17 cellular contexts compared by ENCODE assay signal in the genomic region with DNA sequence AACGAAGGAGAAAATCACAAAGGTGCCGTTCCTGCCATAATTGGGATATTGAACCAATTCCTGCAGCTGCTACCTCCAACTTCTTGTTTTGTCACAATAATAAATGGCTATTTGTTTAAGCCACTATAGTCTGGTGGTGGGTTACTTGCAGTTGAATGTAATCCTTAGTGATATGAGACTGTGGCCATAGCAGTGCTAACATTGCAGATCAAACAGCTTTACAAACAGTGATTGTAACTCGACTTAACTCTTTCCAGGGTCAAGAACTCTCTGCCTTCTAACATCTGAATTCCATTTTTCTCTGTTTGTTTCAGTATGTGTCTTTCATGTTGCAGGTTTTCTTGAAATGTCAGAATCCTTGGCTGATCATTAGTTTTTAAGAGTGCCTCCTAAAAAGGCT. TPM values are rescaled to one million over a fixed set of nuclear protein-coding genes. Genes with fewer than 3 reads are reported as not detected.
DNase-seq lines count a peak whose midpoint lies in the region; ATAC-seq, FAIRE-seq and TF ChIP-seq lines count a peak whose summit lies in the region.
"Had no signal": no experiment of that assay in that cellular context is flagged by ENCODE, and none has a peak within 500 bp of the region (broad histone marks: within the 10 kb centered on the region; RNA-seq: fewer than 3 reads in every experiment).

No MANE protein-coding gene starts in this region.

- BruUV-seq in K562 (replicated peaks; lab: Mats Ljungman, UMichigan) = no TSS peak

- H3K27ac ChIP-seq in KOPT-K1 (ENCODE audit: low read depth, low read length, poor library complexity, severe bottlenecking) = peak overlapping the region; percentile 98
- H3K27ac ChIP-seq in K562 (ENCODE audit: extremely low read depth, low read depth, low read length) = no peak overlapping the region
- H3K27ac ChIP-seq: A549, GM23248 had no signal

- H3K4me1 ChIP-seq in K562 (replicated peaks in 1 of 2; ENCODE audit: control insufficient read depth in 2 of 2, insufficient read depth in 2 of 2, low read length in 2 of 2) = peaks cover 0 to 19% of the 10 kb centered on the region in 2 experiments; a peak in 3 of 5 replicates
- H3K4me1 ChIP-seq: A549, BE2C had no signal

- no peak overlapping the region for H3K4me2 ChIP-seq in K562 (ENCODE audit: insufficient read depth, low read length)
- H3K4me2 ChIP-seq: A549 had no signal

- H4K20me1 ChIP-seq in K562 (replicated peaks; ENCODE audit: control insufficient read depth, insufficient read depth, low read length) = no peaks in the 10 kb centered on the region

- no peak for TF ChIP-seq POLR2A in K562 (conservative IDR thresholded peaks at IDR 0.05)

- H3K9me3 ChIP-seq in KOPT-K1 (ENCODE audit: insufficient read depth, low read length, poor library complexity, severe bottlenecking) (peaks cover 6% of the 10 kb centered on the region), K562 (replicated peaks; ENCODE audit: control insufficient read depth, insufficient read depth, low read depth, low read length) (no peaks in the 10 kb centered on the region)
- H3K9me3 ChIP-seq: A549, BE2C had no signal

- no peak for TF ChIP-seq EP300 in K562 (IDR thresholded peaks at IDR 0.05; ENCODE audit: low read length)

- TF ChIP-seq CTCF in K562 (IDR thresholded peaks at IDR 0.05 in 2 of 3, conservative IDR thresholded peaks at IDR 0.05 in 1 of 3; ENCODE audit: insufficient read depth in 2 of 3, low read depth in 1 of 3, low read length in 3 of 3) = no peak

- H3K27me3 ChIP-seq in K562 (ENCODE audit: control insufficient read depth in 2 of 2, insufficient read depth in 2 of 2, low read length in 2 of 2) = no peaks in the 10 kb centered on the region
- H3K27me3 ChIP-seq: BE2C had no signal

- CTCF ChIA-PET in K562 (lab: Yijun Ruan, JAX; ENCODE audit: low intra/inter-chr PET ratio) = no interaction called here

- WGBS in K562 (ENCODE audit: insufficient coverage, low coverage, missing lambda C conversion rate) = 45% methylated on average over 3 of the region's 3 CpGs

- in situ Hi-C loops in K562 (cut with MboI) = no loop called here

- no peak for TF ChIP-seq RAD21 in K562 (CRISPR knock-in tag; conservative IDR thresholded peaks at IDR 0.05 in 1 of 2, IDR thresholded peaks at IDR 0.05 in 1 of 2)

- ATAC-seq in K562 (peak; percentile 9; the same call in 1 of the 3 replicates), GM21381 (IDR thresholded peaks at IDR 0.05; ENCODE audit: unreplicated experiment) (no peak), HG03159 (IDR thresholded peaks at IDR 0.05; ENCODE audit: unreplicated experiment) (no peak)
- ATAC-seq: A549; CD8-positive, alpha-beta T cell; HCT116 had no signal

- no peak overlapping the region for H3K9ac ChIP-seq in K562 (ENCODE audit: insufficient read depth in 1 of 2, low read depth in 2 of 2, low read length in 2 of 2)
- H3K9ac ChIP-seq: GM23248 had no signal

- intact Hi-C loops in K562 (cut with micrococcal nuclease) = no loop called here

- H3K36me3 ChIP-seq in KOPT-K1 (ENCODE audit: insufficient read depth, low read length) (no peaks in the 10 kb centered on the region), K562 (ENCODE audit: control insufficient read depth, insufficient read depth, low read length) (no peaks in the 10 kb centered on the region)
- H3K36me3 ChIP-seq: BE2C had no signal

- peak; percentile 16 for DNase-seq in NCI-H146 treated with DMSO at 0.1 percent for 48 hours (lab: John Stamatoyannopoulos, UW; ENCODE audit: unreplicated experiment)
- DNase-seq in K562 (ENCODE audit: extremely low read depth in 1 of 4, low spot score in 3 of 4) = no peak
- no peak for DNase-seq in urothelium cell line (ENCODE audit: low spot score)
- DNase-seq in NCI-H1417 treated with DMSO at 0.1 percent for 48 hours (lab: John Stamatoyannopoulos, UW) = no peak
- DNase-seq: BE2C; CD8-positive, alpha-beta T cell; COR-L47; GF-D8; GM23248 had no signal

- POLR2A ChIA-PET in K562 (lab: Yijun Ruan, JAX) = interaction anchor here (0.9 to 2.0 kb wide), 3 partner anchors 10 to 124 kb away, joined by 4 to 6 read pairs (median 5); a partner anchor contains a TSS

- no peaks in the 10 kb centered on the region for H3K79me2 ChIP-seq in K562 (ENCODE audit: control insufficient read depth, insufficient read depth, low read length)

- no peaks in the 10 kb centered on the region for H3K9me1 ChIP-seq in K562 (ENCODE audit: control insufficient read depth, insufficient read depth, low read length)

- H3K4me3 ChIP-seq in K562 = no peak overlapping the region
- H3K4me3 ChIP-seq: A549, GM23248 had no signal

- H2AFZ ChIP-seq in K562 (ENCODE audit: low read depth, low read length) = peak overlapping the region; percentile 19; the same call in 1 of the 2 replicates
- H2AFZ ChIP-seq: GM23248 had no signal

- no peak for FAIRE-seq in K562 (lab: Jason Lieb, UNC)
- FAIRE-seq in urothelium cell line (lab: Jason Lieb, UNC) = peak; percentile 37
- FAIRE-seq: A549, GM19239, H54 had no signal

TF ChIP-seq in K562, 482 proteins besides CTCF, POLR2A, EP300 and RAD21 (continues in another document):
- TF ChIP-seq, protein P1, sequence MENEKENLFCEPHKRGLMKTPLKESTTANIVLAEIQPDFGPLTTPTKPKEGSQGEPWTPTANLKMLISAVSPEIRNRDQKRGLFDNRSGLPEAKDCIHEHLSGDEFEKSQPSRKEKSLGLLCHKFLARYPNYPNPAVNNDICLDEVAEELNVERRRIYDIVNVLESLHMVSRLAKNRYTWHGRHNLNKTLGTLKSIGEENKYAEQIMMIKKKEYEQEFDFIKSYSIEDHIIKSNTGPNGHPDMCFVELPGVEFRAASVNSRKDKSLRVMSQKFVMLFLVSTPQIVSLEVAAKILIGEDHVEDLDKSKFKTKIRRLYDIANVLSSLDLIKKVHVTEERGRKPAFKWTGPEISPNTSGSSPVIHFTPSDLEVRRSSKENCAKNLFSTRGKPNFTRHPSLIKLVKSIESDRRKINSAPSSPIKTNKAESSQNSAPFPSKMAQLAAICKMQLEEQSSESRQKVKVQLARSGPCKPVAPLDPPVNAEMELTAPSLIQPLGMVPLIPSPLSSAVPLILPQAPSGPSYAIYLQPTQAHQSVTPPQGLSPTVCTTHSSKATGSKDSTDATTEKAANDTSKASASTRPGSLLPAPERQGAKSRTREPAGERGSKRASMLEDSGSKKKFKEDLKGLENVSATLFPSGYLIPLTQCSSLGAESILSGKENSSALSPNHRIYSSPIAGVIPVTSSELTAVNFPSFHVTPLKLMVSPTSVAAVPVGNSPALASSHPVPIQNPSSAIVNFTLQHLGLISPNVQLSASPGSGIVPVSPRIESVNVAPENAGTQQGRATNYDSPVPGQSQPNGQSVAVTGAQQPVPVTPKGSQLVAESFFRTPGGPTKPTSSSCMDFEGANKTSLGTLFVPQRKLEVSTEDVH (IDR thresholded peaks at IDR 0.05; ENCODE audit: low read depth, partially characterized antibody) = no peak
- TF ChIP-seq ARNT (IDR thresholded peaks at IDR 0.05) = no peak

RNA-seq across cellular contexts. Expression of a gene that starts 24.7 kb away (rescaled TPM):
- 95.1 and 247 TPM in 2 replicates for total RNA-seq in K562 (2011; cell fraction: chromatin; rRNA removed; ENCODE audit: low replicate concordance)
- total RNA-seq in K562 (2011; cell fraction: nucleolus; rRNA removed) = 40.4 and 52.4 TPM in 2 replicates
- 85.7 and 116 TPM in 2 replicates for total RNA-seq in K562 (2011; cell fraction: nucleoplasm; rRNA removed)
- total RNA-seq in K562 (2014; rRNA removed) = 67.5 and 73.0 TPM in 2 replicates
- total RNA-seq in K562 (2014; rRNA removed; fragmentation: Illumina TruSeq; extraction: Trizol) = 86.9 and 102 TPM in 2 replicates
- total RNA-seq in K562 (2015; rRNA removed; fragmentation: Illumina TruSeq; extraction: Trizol) = 57.1 and 57.8 TPM in 2 replicates
- total RNA-seq in K562 (2021) = 85.4 and 94.0 TPM in 2 replicates
- 99.7 and 135 TPM in 2 replicates for polyA plus RNA-seq in K562 (2011; rRNA removed)
- polyA plus RNA-seq in K562 (2011; cell fraction: cytosol; rRNA removed) = 21.9 and 34.3 TPM in 2 replicates
- 60.8 and 87.5 TPM in 2 replicates for polyA plus RNA-seq in K562 (2011; cell fraction: nucleus; rRNA removed)
- 41.1 and 47.5 TPM in 2 replicates for polyA plus RNA-seq in K562 (2012)
- polyA plus RNA-seq in K562 (2014; fragmentation: Illumina TruSeq; extraction: Trizol) = 46.8 and 49.3 TPM in 2 replicates
- polyA plus RNA-seq in K562 (2014; fragmentation: Nextera tagmentation; extraction: Ambion mirVana) = 10 to 100 TPM; 19.8 to 24.7 TPM
- polyA plus RNA-seq in K562 (2014; rRNA removed) = 45.2 and 55.8 TPM in 2 replicates
- polyA minus RNA-seq in K562 (2011; rRNA and poly(A)+ RNA removed) = 160 and 182 TPM in 2 replicates
- polyA minus RNA-seq in K562 (2011; cell fraction: cytosol; rRNA and poly(A)+ RNA removed) = 50.5 and 52.8 TPM in 2 replicates
- 79.6 and 164 TPM in 2 replicates for polyA minus RNA-seq in K562 (2011; cell fraction: nucleus; rRNA and poly(A)+ RNA removed)

RNA-seq across cellular contexts. Expression of a gene that starts 38.5 kb away (rescaled TPM):
- 19.3 and 29.1 TPM in 2 replicates for total RNA-seq in K562 (2011; cell fraction: chromatin; rRNA removed; ENCODE audit: low replicate concordance)
- 22.4 and 22.5 TPM in 2 replicates for total RNA-seq in K562 (2011; cell fraction: nucleolus; rRNA removed)
- total RNA-seq in K562 (2011; cell fraction: nucleoplasm; rRNA removed) = 13.8 and 21.6 TPM in 2 replicates
- total RNA-seq in K562 (2014; rRNA removed) (21.8 and 27.9 TPM in 2 replicates), K562 (2014; rRNA removed; fragmentation: Illumina TruSeq; extraction: Trizol) (26.3 and 27.3 TPM in 2 replicates), K562 (2015; rRNA removed; fragmentation: Illumina TruSeq; extraction: Trizol) (22.1 and 23.9 TPM in 2 replicates), K562 (2021) (21.8 and 22.7 TPM in 2 replicates)
- polyA plus RNA-seq in K562 (2011; rRNA removed) (36.8 and 43.6 TPM in 2 replicates), K562 (2014; fragmentation: Illumina TruSeq; extraction: Trizol) (32.7 and 33.4 TPM in 2 replicates), K562 (2014; fragmentation: Nextera tagmentation; extraction: Ambion mirVana) (10 to 100 TPM; 38.0 to 51.7 TPM), K562 (2014; rRNA removed) (23.3 and 24.3 TPM in 2 replicates)
- 23.9 and 46.7 TPM in 2 replicates for polyA plus RNA-seq in K562 (2011; cell fraction: cytosol; rRNA removed)
- 10.8 and 14.1 TPM in 2 replicates for polyA plus RNA-seq in K562 (2011; cell fraction: nucleus; rRNA removed)
- 14.1 and 59.1 TPM in 2 replicates for polyA plus RNA-seq in K562 (2012)
- polyA minus RNA-seq in K562 (2011; rRNA and poly(A)+ RNA removed) = 38.4 and 42.7 TPM in 2 replicates
- polyA minus RNA-seq in K562 (2011; cell fraction: cytosol; rRNA and poly(A)+ RNA removed) = 21.8 and 25.5 TPM in 2 replicates
- 20.1 and 28.8 TPM in 2 replicates for polyA minus RNA-seq in K562 (2011; cell fraction: nucleus; rRNA and poly(A)+ RNA removed)
- total RNA-seq: HT1080 had no signal
